ENCODE assay signal across 18 cellular contexts in the genomic region with DNA sequence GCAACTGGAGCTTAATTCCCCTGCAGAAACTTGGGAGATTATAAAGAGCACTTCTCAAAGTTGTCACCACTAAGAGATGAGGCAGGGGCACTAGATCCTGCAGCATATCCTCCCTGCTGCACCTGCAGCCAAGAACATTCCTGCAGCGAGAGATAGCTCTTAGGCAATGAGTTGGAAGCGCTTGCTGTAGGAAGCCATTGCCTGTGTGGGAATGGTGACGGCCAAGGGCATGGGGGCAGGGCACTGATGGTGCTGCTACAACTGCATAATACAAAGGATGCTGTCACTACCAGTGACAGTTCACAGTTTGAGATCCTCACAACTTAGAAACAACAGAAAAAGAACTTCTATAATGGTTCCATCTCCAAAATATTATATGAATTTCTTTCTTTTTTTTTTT.
DNase-seq lines count a peak whose midpoint lies in the region; ATAC-seq, FAIRE-seq and TF ChIP-seq lines count a peak whose summit lies in the region.
"Had no signal": no experiment of that assay in that cellular context is flagged by ENCODE, and none has a peak within 500 bp of the region (broad histone marks: within the 10 kb centered on the region; RNA-seq: fewer than 3 reads in every experiment).

No MANE protein-coding gene starts in this region.

- TF ChIP-seq CTCF in GM23338 (conservative IDR thresholded peaks at IDR 0.05; ENCODE audit: low read depth in 2 of 2) (no peak), esophagus muscularis mucosa (IDR thresholded peaks at IDR 0.05) (no peak)

- no peaks in the 10 kb centered on the region for H3K27me3 ChIP-seq in GM23338 (ENCODE audit: insufficient read depth)
- H3K27me3 ChIP-seq in esophagus muscularis mucosa: no peaks in the 10 kb centered on the region
- no peaks in the 10 kb centered on the region for H3K27me3 ChIP-seq in right cardiac atrium (ENCODE audit: control insufficient read depth, insufficient read depth)
- H3K27me3 ChIP-seq: SJSA1 had no signal

- 87% methylated on average over 3 of the region's 3 CpGs for WGBS in esophagus muscularis mucosa
- 55% methylated on average over 3 of the region's 3 CpGs for WGBS in right cardiac atrium

- H3K36me3 ChIP-seq in GM23338 (ENCODE audit: insufficient read depth): no peaks in the 10 kb centered on the region
- H3K36me3 ChIP-seq in esophagus muscularis mucosa: peaks cover 0 to 34% (median 18%) of the 10 kb centered on the region in 4 donors
- H3K36me3 ChIP-seq: SJSA1 had no signal

- H3K9me3 ChIP-seq in esophagus muscularis mucosa (no peaks in the 10 kb centered on the region), right cardiac atrium (ENCODE audit: control insufficient read depth, low read length) (no peaks in the 10 kb centered on the region)
- H3K9me3 ChIP-seq: SJSA1 had no signal

- H3K9me2 ChIP-seq in GM23338 (ENCODE audit: insufficient read depth): no peaks in the 10 kb centered on the region

- no peaks in the 10 kb centered on the region for H3K79me2 ChIP-seq in GM23338 (replicated peaks; ENCODE audit: insufficient read depth)

- H3K9me3 Mint-ChIP-seq in GM23338: no peaks in the 10 kb centered on the region

- DNase-seq in GM23338 (ENCODE audit: low spot score): peak; percentile 17
- DNase-seq in esophagus muscularis mucosa (ENCODE audit: extremely low spot score): peak; percentile 60
- peak in 2 of 3 donors; percentile 73 to 74 for DNase-seq in right cardiac atrium
- DNase-seq in pons (ENCODE audit: low spot score): peak; percentile 60
- DNase-seq in NCI-H1930 (lab: John Stamatoyannopoulos, UW): no peak
- no peak for DNase-seq in GM19239 (ENCODE audit: insufficient read length, low spot score)
- DNase-seq in activated gamma-delta T cell (lab: John Stamatoyannopoulos, UW): no peak
- DNase-seq: ACHN, DMS79, H7, NCI-H1417 treated with DMSO at 0.1 percent for 48 hours, NCI-H187 treated with DMSO at 0.1 percent for 48 hours, NCI-H226, NCI-H524, PC-9 had no signal

- intact Hi-C loops in esophagus muscularis mucosa (cut with DNase I): no loop called here
- intact Hi-C loops in right cardiac atrium (cut with DNase I): loop anchor here in 1 of 4 donors (10.0 kb wide), 1 partner anchor 462 kb away; no protein-coding TSS in a partner anchor

- TF ChIP-seq POLR2A in esophagus muscularis mucosa (IDR thresholded peaks at IDR 0.05; ENCODE audit: low read depth): no peak

- no peak overlapping the region for H3K4me3 Mint-ChIP-seq in GM23338

- peaks cover 21% of the 10 kb centered on the region for H3K4me1 Mint-ChIP-seq in GM23338

- H3K27me3 Mint-ChIP-seq in GM23338 (ENCODE audit: insufficient read depth, low read depth, poor library complexity): peaks cover 13% of the 10 kb centered on the region

- no peaks in the 10 kb centered on the region; the same call in 1 of the 2 replicates for H3K4me1 ChIP-seq in GM23338 (ENCODE audit: insufficient read depth)
- peaks cover 4 to 10% (median 5%) of the 10 kb centered on the region in 4 donors for H3K4me1 ChIP-seq in esophagus muscularis mucosa
- peaks cover 6% of the 10 kb centered on the region for H3K4me1 ChIP-seq in right cardiac atrium (ENCODE audit: control insufficient read depth, insufficient read depth, low read length)

- H3K27ac ChIP-seq in GM23338 (ENCODE audit: low read depth): no peak overlapping the region
- no peak overlapping the region for H3K27ac ChIP-seq in esophagus muscularis mucosa (replicated peaks in 1 of 4)
- no peak overlapping the region for H3K27ac ChIP-seq in right cardiac atrium (ENCODE audit: low read length)
- H3K27ac ChIP-seq: C4-2B, PC-9, RWPE1, SJSA1 had no signal

- no peak for ATAC-seq in GM23338
- peak; percentile 64 to 79 for ATAC-seq in right cardiac atrium

- H3F3A ChIP-seq in GM23338 (replicated peaks; ENCODE audit: low read depth): no peaks in the 10 kb centered on the region

- H2AFZ ChIP-seq in GM23338: no peak overlapping the region
- H2AFZ ChIP-seq: PC-9 had no signal

- no peak for TF ChIP-seq EP300 in esophagus muscularis mucosa (IDR thresholded peaks at IDR 0.05)

- no peak overlapping the region for H3K27ac Mint-ChIP-seq in GM23338

- FAIRE-seq in GM19239 (lab: Jason Lieb, UNC): no peak

- H3K4me3 ChIP-seq in GM23338 (no peak overlapping the region), esophagus muscularis mucosa (no peak overlapping the region), right cardiac atrium (ENCODE audit: low read length) (no peak overlapping the region)
- H3K4me3 ChIP-seq: PC-9, SJSA1 had no signal

- peaks cover 3% of the 10 kb centered on the region; the same call in 2 of the 3 replicates for H3K36me3 Mint-ChIP-seq in GM23338 (ENCODE audit: low read depth)

- no peaks in the 10 kb centered on the region for H4K20me1 ChIP-seq in GM23338 (replicated peaks; ENCODE audit: insufficient read depth)

- H3K4me2 ChIP-seq in GM23338: no peak overlapping the region
- H3K4me2 ChIP-seq: PC-9 had no signal

TF ChIP-seq in GM23338, 12 proteins besides CTCF, POLR2A, EP300 and RAD21 (continues in another document):
- TF ChIP-seq EZH2 (IDR thresholded peaks at IDR 0.05; ENCODE audit: low read depth, unreplicated experiment): no peak
- TF ChIP-seq STAT1 (IDR thresholded peaks at IDR 0.05; ENCODE audit: unreplicated experiment): no peak
- no peak for TF ChIP-seq POLR2AphosphoS5 (IDR thresholded peaks at IDR 0.05; ENCODE audit: low read depth)
- TF ChIP-seq ZNF331 (CRISPR knock-in tag; IDR thresholded peaks at IDR 0.05; ENCODE audit: low read depth): no peak
- no peak for TF ChIP-seq JUNB (IDR thresholded peaks at IDR 0.05; ENCODE audit: unreplicated experiment)
- TF ChIP-seq CREB1 (CRISPR knock-in tag; IDR thresholded peaks at IDR 0.05; ENCODE audit: low read depth): no peak
- TF ChIP-seq NANOG (IDR thresholded peaks at IDR 0.05; ENCODE audit: borderline replicate concordance): no peak
- no peak for TF ChIP-seq REST (IDR thresholded peaks at IDR 0.05; ENCODE audit: unreplicated experiment)
- TF ChIP-seq EZH2phosphoT487 (IDR thresholded peaks at IDR 0.05; ENCODE audit: unreplicated experiment): no peak

Comparison
In these comparisons a context has a peak if more than half of its experiments do, and no peak if none do; other contexts are left out.
1. DNase-seq: peak in GM23338 (single experiment), esophagus muscularis mucosa (single experiment), right cardiac atrium (2 of 3) and pons (single experiment); none in NCI-H1930 (0 of 2), GM19239 (single experiment) and activated gamma-delta T cell (single experiment).